Comparison of ENCODE assay signal across 8 cellular contexts in genomic region chr4:37803348-37803973, GRCh38.
DNase-seq lines count a peak whose midpoint lies in the region; ATAC-seq, FAIRE-seq and TF ChIP-seq lines count a peak whose summit lies in the region.

No MANE protein-coding gene starts in this region.

- H3K4me3 ChIP-seq in parathyroid adenoma (ENCODE audit: low read depth, low read length) = no peak overlapping the region

- FAIRE-seq in RCC 7860 (lab: Jason Lieb, UNC) = peak; percentile 78

- no peaks in the 10 kb centered on the region for H3K79me2 ChIP-seq in parathyroid adenoma

- no peaks in the 10 kb centered on the region for H3K36me3 ChIP-seq in parathyroid adenoma (ENCODE audit: control insufficient read depth, insufficient read depth, low read length)

- TF ChIP-seq RAD21 in Ishikawa (IDR thresholded peaks at IDR 0.05; ENCODE audit: low read depth) = peak; percentile 73

- no peaks in the 10 kb centered on the region for H3K27me3 ChIP-seq in parathyroid adenoma (ENCODE audit: control insufficient read depth, insufficient read depth, low read length)

- H2AFZ ChIP-seq in parathyroid adenoma = no peak overlapping the region

- no peak overlapping the region for H3K27ac ChIP-seq in parathyroid adenoma

- H3K9me3 ChIP-seq in parathyroid adenoma (ENCODE audit: control insufficient read depth, low read length) = no peaks in the 10 kb centered on the region

- TF ChIP-seq CTCF in parathyroid adenoma (IDR thresholded peaks at IDR 0.05) = peak; percentile 33

- no peak overlapping the region for H3K9ac ChIP-seq in parathyroid adenoma

- TF ChIP-seq EP300 in Ishikawa (IDR thresholded peaks at IDR 0.05; ENCODE audit: borderline replicate concordance) = no peak

- DNase-seq in DMS 273 (lab: John Stamatoyannopoulos, UW; ENCODE audit: unreplicated experiment) (peak; percentile 48), RCC 7860 (ENCODE audit: low spot score) (peak; percentile 38), fibroblast of gingiva (ENCODE audit: low read depth) (peak; percentile 60)
- DNase-seq in stimulated activated CD8-positive, alpha-beta memory T cell treated with anti-CD3 and anti-CD28 coated beads, Interleukin-4, amount 100 ng/mL, for 48 hours = no peak
- no peak for DNase-seq in activated CD4-positive, alpha-beta T cell treated with anti-CD3 and anti-CD28 coated beads, Interleukin-2, amount 50 U/mL, for 4 hours

- H3K4me2 ChIP-seq in parathyroid adenoma (ENCODE audit: low read length) = no peak overlapping the region

- H3K4me1 ChIP-seq in parathyroid adenoma = no peaks in the 10 kb centered on the region

- no peak for ATAC-seq in HG02973 (IDR thresholded peaks at IDR 0.05; ENCODE audit: unreplicated experiment)

TF ChIP-seq in Ishikawa, 13 proteins besides CTCF, POLR2A, EP300 and RAD21:
- TF ChIP-seq NFIC (IDR thresholded peaks at IDR 0.05) (no peak), USF1 (IDR thresholded peaks at IDR 0.05) (no peak), EGR1 (IDR thresholded peaks at IDR 0.05) (no peak), CEBPB (IDR thresholded peaks at IDR 0.05) (no peak)
TF ChIP-seq in Ishikawa: peak in this region for 0.

Comparison
In these comparisons a context has a peak if more than half of its experiments do, and no peak if none do; other contexts are left out.
1. DNase-seq: peak in DMS 273 (single experiment), RCC 7860 (single experiment) and fibroblast of gingiva (single experiment); none in stimulated activated CD8-positive, alpha-beta memory T cell treated with anti-CD3 and anti-CD28 coated beads, Interleukin-4, amount 100 ng/mL, for 48 hours (single experiment) and activated CD4-positive, alpha-beta T cell treated with anti-CD3 and anti-CD28 coated beads, Interleukin-2, amount 50 U/mL, for 4 hours (0 of 2).